In genomic region chr19:21143846-21144245, GRCh38 we compare ENCODE assay signal across 13 cellular contexts. TPM values are rescaled to one million over a fixed set of nuclear protein-coding genes. Genes with fewer than 3 reads are reported as not detected.
DNase-seq lines count a peak whose midpoint lies in the region; ATAC-seq, FAIRE-seq and TF ChIP-seq lines count a peak whose summit lies in the region.
"Had no signal": no experiment of that assay in that cellular context is flagged by ENCODE, and none has a peak within 500 bp of the region (broad histone marks: within the 10 kb centered on the region; RNA-seq: fewer than 3 reads in every experiment).

No MANE protein-coding gene starts in this region.

- peaks cover 9 to 15% of the 10 kb centered on the region in 2 experiments for H3K4me1 Mint-ChIP-seq in H9

- H3K9me1 ChIP-seq in K562 (ENCODE audit: control insufficient read depth, insufficient read depth, low read length): no peaks in the 10 kb centered on the region

- H3K9me3 ChIP-seq in GM23248 (ENCODE audit: low read depth): no peaks in the 10 kb centered on the region
- no peaks in the 10 kb centered on the region for H3K9me3 ChIP-seq in K562 (replicated peaks; ENCODE audit: control insufficient read depth, insufficient read depth, low read depth, low read length)
- peaks cover 27% of the 10 kb centered on the region for H3K9me3 ChIP-seq in mesenchymal stem cell (ENCODE audit: control insufficient read depth, low read length)
- H3K9me3 ChIP-seq in H9 (ENCODE audit: control insufficient read depth, low read depth, low read length): peaks cover 16% of the 10 kb centered on the region
- H3K9me3 ChIP-seq: BE2C had no signal

- H2BK5ac ChIP-seq in mesenchymal stem cell (ENCODE audit: low read depth, low read length, poor library complexity, severe bottlenecking) (peak overlapping the region; percentile 40), H9 (ENCODE audit: insufficient read length, low read length) (no peak overlapping the region)

- H3K4me1 ChIP-seq in ACC112 (ENCODE audit: control insufficient read depth, insufficient read depth, low read length, unreplicated experiment): peaks cover 11% of the 10 kb centered on the region
- H3K4me1 ChIP-seq in GM23248 (ENCODE audit: insufficient read depth): peaks cover 17% of the 10 kb centered on the region
- H3K4me1 ChIP-seq in K562 (replicated peaks in 1 of 2; ENCODE audit: control insufficient read depth in 2 of 2, insufficient read depth in 2 of 2, low read length in 2 of 2): peaks cover 0 to 16% of the 10 kb centered on the region in 2 experiments; a peak in 3 of 5 replicates
- H3K4me1 ChIP-seq in mesenchymal stem cell (ENCODE audit: control insufficient read depth, insufficient read depth, low read depth, low read length): peaks cover 1% of the 10 kb centered on the region
- H3K4me1 ChIP-seq in H9 (ENCODE audit: insufficient read depth, low read length): no peaks in the 10 kb centered on the region
- H3K4me1 ChIP-seq: BE2C had no signal

- H3K27me3 ChIP-seq in ACC112 (ENCODE audit: insufficient read depth, low read length): no peaks in the 10 kb centered on the region
- H3K27me3 ChIP-seq in GM23248 (replicated peaks; ENCODE audit: insufficient read depth): no peaks in the 10 kb centered on the region
- H3K27me3 ChIP-seq in K562 (ENCODE audit: control insufficient read depth in 2 of 2, insufficient read depth in 2 of 2, low read length in 2 of 2): no peaks in the 10 kb centered on the region
- H3K27me3 ChIP-seq in mesenchymal stem cell (ENCODE audit: control insufficient read depth in 1 of 2, insufficient read depth in 1 of 2, low read length in 2 of 2): no peaks in the 10 kb centered on the region
- H3K27me3 ChIP-seq in H9 (ENCODE audit: insufficient read depth, low read length): no peaks in the 10 kb centered on the region
- H3K27me3 ChIP-seq: BE2C had no signal

- TF ChIP-seq CTCF in K562 (IDR thresholded peaks at IDR 0.05 in 2 of 3, conservative IDR thresholded peaks at IDR 0.05 in 1 of 3; ENCODE audit: insufficient read depth in 2 of 3, low read depth in 1 of 3, low read length in 3 of 3): no peak
- no peak for TF ChIP-seq CTCF in H9 (conservative IDR thresholded peaks at IDR 0.05)

- CTCF ChIA-PET in K562 (lab: Yijun Ruan, JAX; ENCODE audit: low intra/inter-chr PET ratio): no interaction called here

- H3K23ac ChIP-seq in mesenchymal stem cell (ENCODE audit: low read length in 2 of 2): no peak overlapping the region
- no peak overlapping the region for H3K23ac ChIP-seq in H9 (ENCODE audit: insufficient read length, low read depth, low read length)

- no peaks in the 10 kb centered on the region for H3K27me3 Mint-ChIP-seq in H9 (ENCODE audit: low read depth)
- H3K27me3 Mint-ChIP-seq: T-cell had no signal

- peaks cover 32% of the 10 kb centered on the region for H3K79me2 ChIP-seq in ACC112 (ENCODE audit: control insufficient read depth, insufficient read depth, low read length, unreplicated experiment)
- peaks cover 46% of the 10 kb centered on the region for H3K79me2 ChIP-seq in GM23248 (ENCODE audit: insufficient read depth)
- peaks cover 49% of the 10 kb centered on the region for H3K79me2 ChIP-seq in K562 (ENCODE audit: control insufficient read depth, insufficient read depth, low read length)
- H3K79me2 ChIP-seq in H9 (ENCODE audit: insufficient read depth, low read length): peaks cover 3% of the 10 kb centered on the region; the same call in 1 of the 2 replicates

- H3K18ac ChIP-seq in mesenchymal stem cell (ENCODE audit: low read depth in 1 of 2, low read length in 2 of 2): no peak overlapping the region
- H3K18ac ChIP-seq in H9 (ENCODE audit: insufficient read length, low read depth, low read length): no peak overlapping the region

- H2BK120ac ChIP-seq in mesenchymal stem cell (ENCODE audit: low read depth, low read length) (no peak overlapping the region), H9 (ENCODE audit: low read depth, low read length, poor library complexity, severe bottlenecking) (no peak overlapping the region)

- H3K79me1 ChIP-seq in mesenchymal stem cell (replicated peaks; ENCODE audit: low read length, poor library complexity, severe bottlenecking) (peaks cover 14% of the 10 kb centered on the region), H9 (ENCODE audit: insufficient read depth, low read depth, low read length, poor library complexity, severe bottlenecking) (no peaks in the 10 kb centered on the region)

- no peak for ATAC-seq in K562
- ATAC-seq: T-cell had no signal

- no peak overlapping the region for H2BK20ac ChIP-seq in H9 (ENCODE audit: low read depth, low read length, poor library complexity, severe bottlenecking)

- DNase-seq in GM23248: peak; percentile 52
- DNase-seq in K562 (ENCODE audit: extremely low read depth in 1 of 4, low spot score in 3 of 4): peak in 1 of 4 experiments; percentile 54
- peak; percentile 3 for DNase-seq in mesenchymal stem cell
- no peak for DNase-seq in pons (ENCODE audit: low spot score)
- DNase-seq in H9: no peak
- no peak for DNase-seq in stimulated activated naive CD4-positive, alpha-beta T cell (lab: John Stamatoyannopoulos, UW)
- no peak for DNase-seq in GM12891 (ENCODE audit: insufficient read length, low spot score)
- DNase-seq: activated naive CD4-positive, alpha-beta T cell treated with anti-CD3 and anti-CD28 coated beads, Interleukin-2, amount 50 U/mL, for 16 hours; BE2C; retina; T-cell had no signal

- H3F3A ChIP-seq in GM23248 (ENCODE audit: insufficient read depth): no peaks in the 10 kb centered on the region

- no peak overlapping the region for H4K5ac ChIP-seq in H9 (ENCODE audit: insufficient read length, low read depth, low read length)

- no peak overlapping the region for H3T11ph ChIP-seq in H9 (ENCODE audit: low read length)

- H4K8ac ChIP-seq in mesenchymal stem cell (ENCODE audit: low read length): no peak overlapping the region
- no peak overlapping the region for H4K8ac ChIP-seq in H9 (replicated peaks; ENCODE audit: insufficient read length, low read depth, low read length)

- H2AFZ ChIP-seq in ACC112 (ENCODE audit: low read length, unreplicated experiment) (no peak overlapping the region), GM23248 (no peak overlapping the region), K562 (ENCODE audit: low read depth, low read length) (no peak overlapping the region), mesenchymal stem cell (ENCODE audit: low read depth, low read length) (no peak overlapping the region), H9 (ENCODE audit: low read length) (no peak overlapping the region)

- H3K27ac ChIP-seq in ACC112 (ENCODE audit: low read depth, low read length): no peak overlapping the region
- no peak overlapping the region for H3K27ac ChIP-seq in GM23248
- no peak overlapping the region; the same call in 2 of the 3 replicates for H3K27ac ChIP-seq in K562 (ENCODE audit: extremely low read depth, low read depth, low read length)
- no peak overlapping the region for H3K27ac ChIP-seq in mesenchymal stem cell (ENCODE audit: low read length, poor library complexity, severe bottlenecking)
- no peak overlapping the region for H3K27ac ChIP-seq in H9 (ENCODE audit: insufficient read length, low read depth, low read length)

- H3K36me3 ChIP-seq in ACC112 (ENCODE audit: insufficient read depth, low read length) (peaks cover 42% of the 10 kb centered on the region), GM23248 (ENCODE audit: low read depth) (peaks cover 10% of the 10 kb centered on the region), K562 (ENCODE audit: control insufficient read depth, insufficient read depth, low read length) (peaks cover 54% of the 10 kb centered on the region), mesenchymal stem cell (ENCODE audit: control insufficient read depth in 1 of 2, insufficient read depth in 2 of 2, low read depth in 1 of 2, low read length in 2 of 2) (peaks cover 15 to 52% of the 10 kb centered on the region in 2 experiments)

- H4K91ac ChIP-seq in mesenchymal stem cell (ENCODE audit: low read length): no peak overlapping the region
- no peak overlapping the region for H4K91ac ChIP-seq in H9 (ENCODE audit: insufficient read length, low read depth, low read length)

- H3K9me3 Mint-ChIP-seq in H9: peaks cover 31 to 54% of the 10 kb centered on the region in 2 experiments; a peak in 4 of 5 replicates
- H3K9me3 Mint-ChIP-seq: T-cell had no signal

- peaks cover 56 to 61% (median 57%) of the 10 kb centered on the region in 3 experiments for H3K36me3 Mint-ChIP-seq in H9 (ENCODE audit: insufficient read depth in 1 of 3, low read depth in 3 of 3)

- H3K4me2 ChIP-seq in GM23248 (ENCODE audit: unreplicated experiment) (no peak overlapping the region), K562 (ENCODE audit: insufficient read depth, low read length) (0 out of 2 replicates have a peak overlapping the region, but pooled peaks have one; percentile 3), mesenchymal stem cell (ENCODE audit: low read length, poor library complexity, severe bottlenecking) (no peak overlapping the region), H9 (ENCODE audit: insufficient read depth, insufficient read length, low read length) (no peak overlapping the region)

- H2BK12ac ChIP-seq in mesenchymal stem cell (ENCODE audit: low read length in 2 of 2) (no peak overlapping the region), H9 (ENCODE audit: insufficient read length, low read depth, low read length) (no peak overlapping the region)

- H3K9ac ChIP-seq in GM23248 (no peak overlapping the region; the same call in 1 of the 2 replicates), K562 (ENCODE audit: insufficient read depth in 1 of 2, low read depth in 2 of 2, low read length in 2 of 2) (no peak overlapping the region; a peak in 1 of 4 replicates), mesenchymal stem cell (ENCODE audit: low read length) (no peak overlapping the region), H9 (ENCODE audit: extremely low read depth, insufficient read length, low read length) (no peak overlapping the region)

- H3K4me3 ChIP-seq in ACC112 (ENCODE audit: low read depth, low read length): peak overlapping the region; percentile 45
- H3K4me3 ChIP-seq in GM23248: no peak overlapping the region
- 0 out of 2 replicates have a peak overlapping the region, but pooled peaks have one; percentile 88 for H3K4me3 ChIP-seq in K562
- H3K4me3 ChIP-seq in mesenchymal stem cell (ENCODE audit: insufficient read depth in 1 of 2, low read depth in 1 of 2, low read length in 2 of 2): no peak overlapping the region

- BruUV-seq in K562 (replicated peaks; lab: Mats Ljungman, UMichigan): no TSS peak

- peaks cover 4% of the 10 kb centered on the region for H3K23me2 ChIP-seq in H9 (ENCODE audit: insufficient read length, low read depth, low read length, poor library complexity, severe bottlenecking)

- in situ Hi-C loops in GM23248 (cut with MboI) (no loop called here), K562 (cut with MboI) (no loop called here)

- no peaks in the 10 kb centered on the region for H4K20me1 ChIP-seq in GM23248 (ENCODE audit: insufficient read depth)
- H4K20me1 ChIP-seq in K562 (replicated peaks; ENCODE audit: control insufficient read depth, insufficient read depth, low read length): no peaks in the 10 kb centered on the region
- H4K20me1 ChIP-seq in H9 (ENCODE audit: control insufficient read depth, insufficient read depth, insufficient read length): no peaks in the 10 kb centered on the region

- no peak for TF ChIP-seq RAD21 in K562 (CRISPR knock-in tag; conservative IDR thresholded peaks at IDR 0.05 in 1 of 2, IDR thresholded peaks at IDR 0.05 in 1 of 2)

- TF ChIP-seq EP300 in K562 (IDR thresholded peaks at IDR 0.05; ENCODE audit: low read length): no peak

- H3K4ac ChIP-seq in mesenchymal stem cell (ENCODE audit: low read depth in 1 of 2, low read length in 2 of 2): no peak overlapping the region
- H3K4ac ChIP-seq in H9 (ENCODE audit: low read depth, low read length): no peak overlapping the region

- POLR2A ChIA-PET in K562 (lab: Yijun Ruan, JAX): interaction anchor here (2.6 kb wide), 1 partner anchor 12 kb away, joined by 6 read pairs; no protein-coding TSS in a partner anchor

- no peak overlapping the region for H3K14ac ChIP-seq in mesenchymal stem cell (ENCODE audit: low read length in 2 of 2)
- H3K14ac ChIP-seq in H9 (ENCODE audit: insufficient read depth, low read length): no peak overlapping the region

- 89 to 97% methylated on average over 1 of the region's 1 CpG for WGBS in GM23248 (ENCODE audit: low coverage in 1 of 2, low lambda C conversion rate in 2 of 2, missing lambda C conversion rate in 2 of 2), 2 experiments
- WGBS in K562 (ENCODE audit: insufficient coverage, low coverage, missing lambda C conversion rate): 83% methylated on average over 1 of the region's 1 CpG
- WGBS in mesenchymal stem cell: 100% methylated on average over 1 of the region's 1 CpG
- whole genome bisulfite sequencing in H9 (ENCODE audit: extremely low coverage, insufficient read length, low lambda C conversion rate): no CpG with 5 or more reads among the region's 1 CpG

- FAIRE-seq in K562 (lab: Jason Lieb, UNC): no peak
- FAIRE-seq in GM12891 (lab: Jason Lieb, UNC): no peak
- FAIRE-seq: colon had no signal

- no peak overlapping the region for H3K27ac Mint-ChIP-seq in H9

- peak overlapping the region in 1 of 2 experiments; percentile 98; a peak in 2 of 5 replicates for H3K4me3 Mint-ChIP-seq in H9

- TF ChIP-seq POLR2A in K562 (conservative IDR thresholded peaks at IDR 0.05) (no peak), GM12891 (IDR thresholded peaks at IDR 0.05; ENCODE audit: low read depth, low read length) (no peak)

- no peaks in the 10 kb centered on the region for H3K9me2 ChIP-seq in GM23248 (ENCODE audit: insufficient read depth)

- no peak overlapping the region for H2AK5ac ChIP-seq in mesenchymal stem cell (ENCODE audit: low read length, severe bottlenecking)
- no peak overlapping the region for H2AK5ac ChIP-seq in H9 (ENCODE audit: insufficient read length, low read length)

- no peak overlapping the region for H2BK15ac ChIP-seq in mesenchymal stem cell (ENCODE audit: low read depth, poor library complexity, severe bottlenecking)
- no peak overlapping the region for H2BK15ac ChIP-seq in H9 (ENCODE audit: low read depth, low read length)

- H3K56ac ChIP-seq in H9 (ENCODE audit: insufficient read length, low read depth, low read length): no peak overlapping the region

- intact Hi-C loops in K562 (cut with micrococcal nuclease): loop anchor here (5.0 kb wide), 2 partner anchors 62 to 122 kb away; partner anchors contain the start of genes ZNF430 and ZNF714

RNA-seq across cellular contexts. Expression of gene ZNF431, which starts 2.0 kb away (rescaled TPM):
- 1.7 and 1.9 TPM in 2 replicates for total RNA-seq in GM23248 (2014; rRNA removed; shearing (Covaris generic))
- polyA plus RNA-seq in GM23248 (2016; fragmentation: Nextera tagmentation; extraction: Ambion mirVana): 3.9 and 5.0 TPM in 2 replicates
- total RNA-seq in K562 (2011; cell fraction: chromatin; rRNA removed; ENCODE audit: low replicate concordance): 60.9 and 66.3 TPM in 2 replicates
- total RNA-seq in K562 (2011; cell fraction: nucleolus; rRNA removed): 75.5 and 107 TPM in 2 replicates
- total RNA-seq in K562 (2011; cell fraction: nucleoplasm; rRNA removed): 67.8 and 79.6 TPM in 2 replicates
- 7.6 and 12.0 TPM in 2 replicates for total RNA-seq in K562 (2014; rRNA removed)
- 22.0 and 22.8 TPM in 2 replicates for total RNA-seq in K562 (2014; rRNA removed; fragmentation: Illumina TruSeq; extraction: Trizol)
- 17.6 and 19.2 TPM in 2 replicates for total RNA-seq in K562 (2015; rRNA removed; fragmentation: Illumina TruSeq; extraction: Trizol)
- 13.5 and 16.2 TPM in 2 replicates for total RNA-seq in K562 (2021)
- 24.8 and 33.4 TPM in 2 replicates for polyA plus RNA-seq in K562 (2011; rRNA removed)
- polyA plus RNA-seq in K562 (2011; cell fraction: cytosol; rRNA removed): 4.2 and 9.4 TPM in 2 replicates
- 27.2 and 28.4 TPM in 2 replicates for polyA plus RNA-seq in K562 (2011; cell fraction: nucleus; rRNA removed)
- polyA plus RNA-seq in K562 (2012): 8.6 and 18.4 TPM in 2 replicates
- 16.5 and 20.4 TPM in 2 replicates for polyA plus RNA-seq in K562 (2014; fragmentation: Illumina TruSeq; extraction: Trizol)
- polyA plus RNA-seq in K562 (2014; fragmentation: Nextera tagmentation; extraction: Ambion mirVana): 1 to 10 TPM; 3.3 to 5.0 TPM
- polyA plus RNA-seq in K562 (2014; rRNA removed): 11.9 and 12.9 TPM in 2 replicates
- polyA minus RNA-seq in K562 (2011; rRNA and poly(A)+ RNA removed): 31.1 and 48.6 TPM in 2 replicates
- polyA minus RNA-seq in K562 (2011; cell fraction: cytosol; rRNA and poly(A)+ RNA removed): 25.1 and 38.4 TPM in 2 replicates
- polyA minus RNA-seq in K562 (2011; cell fraction: nucleus; rRNA and poly(A)+ RNA removed): 83.9 and 215 TPM in 2 replicates
- 4.3 TPM for polyA plus RNA-seq in mesenchymal stem cell (2013, experiment 1 of 2)
- polyA plus RNA-seq in mesenchymal stem cell (2013, experiment 2 of 2): 5.6 TPM
- 47.4 and 47.8 TPM in 2 replicates for total RNA-seq in H9 (2021)
- 6.9 TPM for polyA plus RNA-seq in GM12891 (2012; ENCODE audit: low read depth, missing spikeins)

Comparison
In these comparisons a context has a peak if more than half of its experiments do, and no peak if none do; other contexts are left out.
1. H3K4me3 ChIP-seq: peak in ACC112 (single experiment) and K562 (single experiment); none in GM23248 (single experiment) and mesenchymal stem cell (0 of 2).
2. DNase-seq: peak in GM23248 (single experiment) and mesenchymal stem cell (single experiment); none in pons (single experiment), H9 (single experiment), stimulated activated naive CD4-positive, alpha-beta T cell (0 of 6) and GM12891 (single experiment).